Comparison of ENCODE assay signal across 25 cellular contexts in the genomic region with DNA sequence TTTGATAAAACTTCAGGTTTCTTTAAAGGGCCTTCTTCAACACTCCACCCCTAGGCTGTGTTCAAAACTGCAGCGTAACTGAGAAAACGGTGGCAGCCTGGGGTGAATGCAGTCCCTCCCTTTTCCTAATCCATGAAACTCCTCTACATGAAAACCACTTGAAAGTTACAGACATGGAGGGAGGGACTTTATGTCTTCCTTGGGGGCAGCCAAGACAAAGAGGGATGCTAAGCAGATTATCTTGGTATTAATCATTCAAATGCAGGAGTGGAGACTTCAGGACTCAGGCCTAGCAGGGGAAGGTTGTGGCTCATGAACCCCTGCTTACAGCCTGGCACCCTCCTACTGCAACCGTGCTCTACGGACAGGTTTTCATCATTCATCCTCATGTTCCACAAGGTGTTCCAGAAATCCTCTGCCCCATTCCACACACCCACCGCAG. TPM values are rescaled to one million over a fixed set of nuclear protein-coding genes. Genes with fewer than 3 reads are reported as not detected.
A peak's percentile ranks its signal among the peaks of the same experiment; 100 is the strongest.
DNase-seq lines count a peak whose midpoint lies in the region; ATAC-seq and TF ChIP-seq lines count a peak whose summit lies in the region.
"Had no signal": no experiment of that assay in that cellular context is flagged by ENCODE, and none has a peak within 500 bp of the region (broad histone marks: within the 10 kb centered on the region; RNA-seq: fewer than 3 reads in every experiment).

No MANE protein-coding gene starts in this region.

- no peak for ATAC-seq in HG02884 (IDR thresholded peaks at IDR 0.05; ENCODE audit: unreplicated experiment)
- ATAC-seq: activated CD4-positive, CD25-positive, alpha-beta regulatory T cell treated with anti-CD3 and anti-CD28 coated beads, Interleukin-2, amount 50 U/mL, for 24 hours; activated CD8-positive, alpha-beta T cell treated with anti-CD3 and anti-CD28 coated beads, Interleukin-2, amount 10 ng/mL, durations not matched to agents 7 days and 5 days; activated T-cell treated with anti-CD3 and anti-CD28 coated beads, Interleukin-2, amount 50 U/mL, for 72 hours; GM12878; naive thymus-derived CD4-positive, alpha-beta T cell had no signal

- H3K27me3 ChIP-seq in HUES48 (ENCODE audit: control insufficient read depth, insufficient read depth, low read length): no peaks in the 10 kb centered on the region
- no peaks in the 10 kb centered on the region for H3K27me3 ChIP-seq in iPS DF 6.9 (ENCODE audit: control insufficient read depth, insufficient read depth, low read length)
- H3K27me3 ChIP-seq in spleen (replicated peaks in 1 of 7): no peaks in the 10 kb centered on the region
- H3K27me3 ChIP-seq: hepatocyte, thyroid gland had no signal

- H3K27me3 Mint-ChIP-seq in activated CD4-positive, alpha-beta memory T cell treated with anti-CD3 and anti-CD28 coated beads for 36 hours: peaks cover 1% of the 10 kb centered on the region
- H3K27me3 Mint-ChIP-seq: central memory CD8-positive, alpha-beta T cell; memory B cell had no signal

- WGBS in iPS DF 6.9 (ENCODE audit: insufficient coverage, insufficient read length): no CpG with 5 or more reads among the region's 5 CpGs
- 77 to 94% (median 88%) methylated on average over 5 of the region's 5 CpGs for WGBS in spleen, 5 donors

- no peaks in the 10 kb centered on the region for H3K9me3 Mint-ChIP-seq in activated CD4-positive, alpha-beta memory T cell treated with anti-CD3 and anti-CD28 coated beads for 36 hours
- H3K9me3 Mint-ChIP-seq: activated T-cell treated with anti-CD3 and anti-CD28 coated beads, Interleukin-2, amount 50 U/mL, for 72 hours; CD4-positive, alpha-beta memory T cell; central memory CD8-positive, alpha-beta T cell; memory B cell; naive thymus-derived CD4-positive, alpha-beta T cell had no signal

- CTCF ChIA-PET in activated CD4-positive, alpha-beta memory T cell treated with anti-CD3 and anti-CD28 coated beads for 36 hours (lab: Charles Lee): interaction anchor here (2.3 to 2.5 kb wide), 2 partner anchors 10 to 95 kb away, joined by 14 to 18 read pairs; a partner anchor contains a TSS

- H3K27ac ChIP-seq in HUES48 (ENCODE audit: low read depth, low read length) (peak overlapping the region; percentile 99), SK-N-MC (no peak overlapping the region), iPS DF 6.9 (ENCODE audit: low read length) (peak overlapping the region; percentile 94), spleen (no peak overlapping the region)
- H3K27ac ChIP-seq: hepatocyte, thyroid gland had no signal

- H3K4me1 Mint-ChIP-seq in activated CD4-positive, alpha-beta memory T cell treated with anti-CD3 and anti-CD28 coated beads for 36 hours (ENCODE audit: low read depth): peaks cover 25% of the 10 kb centered on the region

- no peak for TF ChIP-seq POLR2A in spleen (IDR thresholded peaks at IDR 0.05)

- no peaks in the 10 kb centered on the region for H3K36me3 ChIP-seq in HUES48 (ENCODE audit: control insufficient read depth, insufficient read depth, low read length)
- H3K36me3 ChIP-seq in SK-N-MC (ENCODE audit: insufficient read depth, low read length): no peaks in the 10 kb centered on the region
- no peaks in the 10 kb centered on the region for H3K36me3 ChIP-seq in iPS DF 6.9 (ENCODE audit: control insufficient read depth, insufficient read depth, low read length)
- H3K36me3 ChIP-seq in spleen: no peaks in the 10 kb centered on the region
- H3K36me3 ChIP-seq: thyroid gland had no signal

- intact Hi-C loops in spleen (cut with DNase I; ENCODE audit: low total_unique reads): no loop called here
- intact Hi-C loops in activated CD4-positive, alpha-beta memory T cell treated with anti-CD3 and anti-CD28 coated beads for 36 hours (cut with micrococcal nuclease): no loop called here

- H3K4me1 ChIP-seq in HUES48 (ENCODE audit: control insufficient read depth, insufficient read depth, low read length): peaks cover 53% of the 10 kb centered on the region
- peaks cover 15% of the 10 kb centered on the region for H3K4me1 ChIP-seq in iPS DF 6.9 (ENCODE audit: control insufficient read depth, insufficient read depth, low read length)
- peaks cover 6 to 24% (median 24%) of the 10 kb centered on the region in 6 donors for H3K4me1 ChIP-seq in spleen

- H3K4me3 ChIP-seq in HUES48 (ENCODE audit: low read depth, low read length) (peak overlapping the region; percentile 15; the same call in 1 of the 2 replicates), SK-N-MC (peak overlapping the region; percentile 25), iPS DF 6.9 (ENCODE audit: low read length) (no peak overlapping the region), spleen (no peak overlapping the region)
- H3K4me3 ChIP-seq: GM12878, hepatocyte, thyroid gland had no signal

- H3K9me3 ChIP-seq in HUES48 (ENCODE audit: control insufficient read depth, insufficient read depth, low read length) (no peaks in the 10 kb centered on the region), SK-N-MC (ENCODE audit: low read depth, low read length) (no peaks in the 10 kb centered on the region), iPS DF 6.9 (ENCODE audit: control insufficient read depth, insufficient read depth, low read length) (no peaks in the 10 kb centered on the region), spleen (no peaks in the 10 kb centered on the region)
- H3K9me3 ChIP-seq: thyroid gland had no signal

- peak overlapping the region; percentile 47 for H3K9ac ChIP-seq in HUES48 (ENCODE audit: low read depth, low read length)
- no peak overlapping the region for H3K9ac ChIP-seq in SK-N-MC (ENCODE audit: insufficient read length)

- POLR2A ChIA-PET in activated CD4-positive, alpha-beta memory T cell treated with anti-CD3 and anti-CD28 coated beads for 36 hours (lab: Charles Lee): no interaction called here

- DNase-seq in SK-N-MC (ENCODE audit: low read depth, low spot score) (peak; percentile 12), iPS DF 6.9 (ENCODE audit: low read depth, low spot score) (no peak), spleen (peak; percentile 24), GM03348 (ENCODE audit: low spot score) (no peak)
- no peak for DNase-seq in activated CD4-positive, alpha-beta memory T cell treated with anti-CD3 and anti-CD28 coated beads for 36 hours
- DNase-seq: activated CD8-positive, alpha-beta T cell treated with anti-CD3 and anti-CD28 coated beads, Interleukin-2, amount 10 ng/mL, durations not matched to agents 7 days and 5 days; activated naive CD4-positive, alpha-beta T cell treated with anti-CD3 and anti-CD28 coated beads, Interleukin-2, amount 50 U/mL, for 16 hours; activated T-cell treated with anti-CD3 and anti-CD28 coated beads, Interleukin-2, amount 50 U/mL, for 72 hours; anterior cingulate cortex; CD4-positive, alpha-beta memory T cell; DMS53; erythroblast; naive thymus-derived CD4-positive, alpha-beta T cell; NCI-H510A; retina; stimulated activated CD4-positive, alpha-beta T cell treated with anti-CD3 and anti-CD28 coated beads, Interleukin-4, amount 100 ng/mL, for 24 hours; stimulated activated naive CD4-positive, alpha-beta T cell treated with Interleukin-2 at 50 U/mL for 16 hours; thyroid gland had no signal

- H3K27ac Mint-ChIP-seq in activated CD4-positive, alpha-beta memory T cell treated with anti-CD3 and anti-CD28 coated beads for 36 hours: no peak overlapping the region
- H3K27ac Mint-ChIP-seq: activated CD8-positive, alpha-beta T cell treated with anti-CD3 and anti-CD28 coated beads, Interleukin-2, amount 10 ng/mL, durations not matched to agents 7 days and 5 days; activated T-cell treated with anti-CD3 and anti-CD28 coated beads, Interleukin-2, amount 50 U/mL, for 72 hours; memory B cell had no signal

- no peak for TF ChIP-seq CTCF in spleen (IDR thresholded peaks at IDR 0.05 in 8 of 11, conservative IDR thresholded peaks at IDR 0.05 in 3 of 11)

- H3K4me3 Mint-ChIP-seq in activated CD4-positive, alpha-beta memory T cell treated with anti-CD3 and anti-CD28 coated beads for 36 hours: no peak overlapping the region
- H3K4me3 Mint-ChIP-seq: activated CD8-positive, alpha-beta T cell treated with anti-CD3 and anti-CD28 coated beads, Interleukin-2, amount 10 ng/mL, durations not matched to agents 7 days and 5 days; activated T-cell treated with anti-CD3 and anti-CD28 coated beads, Interleukin-2, amount 50 U/mL, for 72 hours; central memory CD8-positive, alpha-beta T cell; memory B cell had no signal

- H3K36me3 Mint-ChIP-seq in activated CD4-positive, alpha-beta memory T cell treated with anti-CD3 and anti-CD28 coated beads for 36 hours: no peaks in the 10 kb centered on the region
- H3K36me3 Mint-ChIP-seq: CD4-positive, alpha-beta memory T cell; naive thymus-derived CD4-positive, alpha-beta T cell had no signal

RNA-seq across cellular contexts. Expression of a gene that starts 46.8 kb away (rescaled TPM):
- total RNA-seq in spleen: 1 to 10 TPM; 2.3 to 7.6 (median 2.7) TPM
- 1 to 10 TPM; 1.3 to 5.9 (median 2.2) TPM for polyA plus RNA-seq in spleen
- under 1 TPM; 0.86 to 0.97 TPM for total RNA-seq in activated CD4-positive, alpha-beta memory T cell treated with anti-CD3 and anti-CD28 coated beads for 36 hours
- total RNA-seq: GM12878 had no signal
- polyA plus RNA-seq: GM12878 had no signal

Comparison
In these comparisons a context has a peak if more than half of its experiments do, and no peak if none do; other contexts are left out.
1. H3K27ac ChIP-seq: peak in HUES48 (single experiment) and iPS DF 6.9 (single experiment); none in SK-N-MC (single experiment) and spleen (0 of 8).
2. H3K4me3 ChIP-seq: peak in HUES48 (single experiment) and SK-N-MC (single experiment); none in iPS DF 6.9 (single experiment) and spleen (0 of 8).
3. DNase-seq: peak in SK-N-MC (single experiment) and spleen (single experiment); none in iPS DF 6.9 (single experiment), activated CD4-positive, alpha-beta memory T cell treated with anti-CD3 and anti-CD28 coated beads for 36 hours (single experiment) and GM03348 (single experiment).